ENCODE assay signal across 17 cellular contexts in genomic region chr17:66415366-66416206, GRCh38.
A peak's percentile ranks its signal among the peaks of the same experiment; 100 is the strongest.
DNase-seq lines count a peak whose midpoint lies in the region; ATAC-seq and TF ChIP-seq lines count a peak whose summit lies in the region.
"Had no signal": no experiment of that assay in that cellular context is flagged by ENCODE, and none has a peak within 500 bp of the region (broad histone marks: within the 10 kb centered on the region; RNA-seq: fewer than 3 reads in every experiment).

No MANE protein-coding gene starts in this region.

- H3K4me1 ChIP-seq in mucosa of rectum (ENCODE audit: control insufficient read depth in 2 of 2, insufficient read depth in 2 of 2, low read length in 2 of 2), result peaks cover 22 to 34% of the 10 kb centered on the region in 2 donors
- H3K4me1 ChIP-seq: breast epithelium, suprapubic skin had no signal

- no peak for DNase-seq in CD4-positive, alpha-beta T cell
- DNase-seq in HK-2 (ENCODE audit: unreplicated experiment), result peak; percentile 8
- no peak for DNase-seq in glutamatergic neuron
- no peak for DNase-seq in central memory CD4-positive, alpha-beta T cell
- DNase-seq in NK-92 treated with Interleukin-12 subunit alpha and Interleukin-12 subunit beta, amount 100 ng/mL, for 24 hours (lab: John Stamatoyannopoulos, UW), result no peak
- DNase-seq: activated naive CD4-positive, alpha-beta T cell; DMS79 treated with DMSO at 0.1 percent for 48 hours; effector memory CD4-positive, alpha-beta T cell; foreskin fibroblast; NCI-H1436 treated with DMSO at 0.1 percent for 48 hours; Right ventricle myocardium superior had no signal

- H3K9ac ChIP-seq in mucosa of rectum (ENCODE audit: low read depth in 1 of 2, low read length in 2 of 2), result peak overlapping the region in 1 of 2 donors; percentile 33

- no peak overlapping the region for H3K27ac ChIP-seq in CD4-positive, alpha-beta T cell (ENCODE audit: low read depth, low read length)
- peak overlapping the region; percentile 58 to 62 for H3K27ac ChIP-seq in mucosa of rectum (ENCODE audit: low read depth in 2 of 2, low read length in 2 of 2)
- H3K27ac ChIP-seq: breast epithelium, suprapubic skin had no signal

- no peaks in the 10 kb centered on the region for H3K27me3 Mint-ChIP-seq in CD4-positive, alpha-beta T cell
- no peaks in the 10 kb centered on the region for H3K27me3 Mint-ChIP-seq in brain
- no peaks in the 10 kb centered on the region for H3K27me3 Mint-ChIP-seq in glutamatergic neuron (ENCODE audit: unreplicated experiment)

- H3K27ac Mint-ChIP-seq in CD4-positive, alpha-beta T cell, result peak overlapping the region; percentile 6
- H3K27ac Mint-ChIP-seq in brain (peak overlapping the region in 4 of 5 experiments; percentile 37 to 82 (median 58)), glutamatergic neuron (ENCODE audit: unreplicated experiment) (no peak overlapping the region)
- H3K27ac Mint-ChIP-seq: B cell had no signal

- CTCF ChIA-PET in CD4-positive, alpha-beta T cell (lab: Charles Lee), result interaction anchor here (0.8 to 1.1 kb wide), 3 partner anchors 13 to 23 kb away, joined by 3 to 4 read pairs (median 3); no protein-coding TSS in a partner anchor

- intact Hi-C loops in CD4-positive, alpha-beta T cell (cut with DNase I, micrococcal nuclease), result loop anchor here in 1 of 2 experiments (2.0 kb wide), 1 partner anchor 17 kb away; no protein-coding TSS in a partner anchor

- no peaks in the 10 kb centered on the region for H3K9me3 ChIP-seq in CD4-positive, alpha-beta T cell (ENCODE audit: control insufficient read depth, low read length)
- H3K9me3 ChIP-seq in mucosa of rectum (ENCODE audit: control insufficient read depth in 2 of 2, low read length in 2 of 2), result no peaks in the 10 kb centered on the region
- H3K9me3 ChIP-seq: breast epithelium, suprapubic skin had no signal

- ATAC-seq in CD4-positive, alpha-beta T cell (ENCODE audit: poor library complexity), result peak; percentile 26
- ATAC-seq in GM19395 (IDR thresholded peaks at IDR 0.05; ENCODE audit: unreplicated experiment), result no peak

- peak overlapping the region; percentile 59 for H3K4me3 Mint-ChIP-seq in CD4-positive, alpha-beta T cell
- H3K4me3 Mint-ChIP-seq in brain, result no peak overlapping the region
- H3K4me3 Mint-ChIP-seq in glutamatergic neuron (ENCODE audit: unreplicated experiment), result no peak overlapping the region
- H3K4me3 Mint-ChIP-seq: B cell had no signal

- TF ChIP-seq CTCF in CD4-positive, alpha-beta T cell (IDR thresholded peaks at IDR 0.05), result no peak
- TF ChIP-seq CTCF in brain (conservative IDR thresholded peaks at IDR 0.05) (no peak), glutamatergic neuron (IDR thresholded peaks at IDR 0.05; ENCODE audit: partially characterized antibody, unreplicated experiment) (no peak)

- peaks cover 54% of the 10 kb centered on the region for H3K4me1 Mint-ChIP-seq in CD4-positive, alpha-beta T cell (ENCODE audit: low read depth)
- H3K4me1 Mint-ChIP-seq in brain (peaks cover 50% of the 10 kb centered on the region), glutamatergic neuron (ENCODE audit: low read depth, unreplicated experiment) (no peaks in the 10 kb centered on the region)
- H3K4me1 Mint-ChIP-seq: B cell had no signal

- peak overlapping the region in 1 of 2 donors; percentile 9 for H3K4me3 ChIP-seq in mucosa of rectum (ENCODE audit: low read length in 2 of 2)
- H3K4me3 ChIP-seq: breast epithelium, suprapubic skin had no signal

- no peaks in the 10 kb centered on the region for H3K27me3 ChIP-seq in CD4-positive, alpha-beta T cell (ENCODE audit: control insufficient read depth, insufficient read depth, low read length)
- H3K27me3 ChIP-seq in mucosa of rectum (ENCODE audit: control insufficient read depth in 2 of 2, insufficient read depth in 2 of 2, low read length in 2 of 2), result no peaks in the 10 kb centered on the region
- H3K27me3 ChIP-seq: breast epithelium, suprapubic skin had no signal

- no peaks in the 10 kb centered on the region for H3K36me3 Mint-ChIP-seq in CD4-positive, alpha-beta T cell (ENCODE audit: low read depth)
- no peaks in the 10 kb centered on the region for H3K36me3 Mint-ChIP-seq in brain
- no peaks in the 10 kb centered on the region for H3K36me3 Mint-ChIP-seq in glutamatergic neuron (ENCODE audit: unreplicated experiment)

- H3K36me3 ChIP-seq in mucosa of rectum (ENCODE audit: control insufficient read depth in 2 of 2, insufficient read depth in 2 of 2, low read length in 2 of 2), result no peaks in the 10 kb centered on the region
- H3K36me3 ChIP-seq: breast epithelium, suprapubic skin had no signal

- H3K9me3 Mint-ChIP-seq in CD4-positive, alpha-beta T cell, result no peaks in the 10 kb centered on the region
- H3K9me3 Mint-ChIP-seq in brain (peaks cover 0 to 3% (median 0%) of the 10 kb centered on the region in 5 experiments), glutamatergic neuron (ENCODE audit: unreplicated experiment) (no peaks in the 10 kb centered on the region)

- POLR2A ChIA-PET in CD4-positive, alpha-beta T cell (lab: Charles Lee), result interaction anchor here (0.8 to 1.5 kb wide), 4 partner anchors 11 to 86 kb away, joined by 3 to 6 read pairs (median 4); no protein-coding TSS in a partner anchor
